18 cellular contexts compared by ENCODE assay signal in genomic region chr15:77791994-77792393, GRCh38.
DNase-seq lines count a peak whose midpoint lies in the region; ATAC-seq and TF ChIP-seq lines count a peak whose summit lies in the region.
"Had no signal": no experiment of that assay in that cellular context is flagged by ENCODE, and none has a peak within 500 bp of the region (broad histone marks: within the 10 kb centered on the region; RNA-seq: fewer than 3 reads in every experiment).

No MANE protein-coding gene starts in this region.

- no peaks in the 10 kb centered on the region for H3K9me3 ChIP-seq in IMR-90 (ENCODE audit: control insufficient read depth, insufficient read depth, low read length)
- H3K9me3 ChIP-seq: BLaER1 treated with 17β-estradiol and CSF1 and Interleukin-3, amounts not matched to agents 10 nM and 100 nM; Caco-2 had no signal

- no peak overlapping the region for H3K56ac ChIP-seq in IMR-90 (ENCODE audit: extremely low read depth, insufficient read depth, low read length)

- no peak overlapping the region for H3K9ac ChIP-seq in IMR-90 (ENCODE audit: low read depth, low read length)
- H3K9ac ChIP-seq: BLaER1 treated with 17β-estradiol and CSF1 and Interleukin-3, amounts not matched to agents 10 nM and 100 nM had no signal

- no peak overlapping the region for H3K18ac ChIP-seq in IMR-90 (ENCODE audit: low read depth, low read length)

- peak overlapping the region; percentile 32 for H2AFZ ChIP-seq in IMR-90 (replicated peaks; ENCODE audit: low read length, poor library complexity)

- no peak overlapping the region for H4K5ac ChIP-seq in IMR-90 (ENCODE audit: low read depth, low read length)

- H2BK20ac ChIP-seq in IMR-90 (ENCODE audit: low read depth, low read length): no peak overlapping the region

- DNase-seq in IMR-90 (no peak), occipital lobe (lab: John Stamatoyannopoulos, UW) (peak; percentile 14), caudate nucleus (lab: John Stamatoyannopoulos, UW) (no peak), SIG-M5 treated with dmso at 0.1 percent for 504 hours (lab: John Stamatoyannopoulos, UW; ENCODE audit: unreplicated experiment) (no peak), lower leg skin (ENCODE audit: low spot score in 2 of 2) (no peak), medulla oblongata (ENCODE audit: extremely low spot score) (no peak)
- DNase-seq: 8988T; AML-193; Caco-2; Calu3; CD4-positive, alpha-beta T cell; CD8-positive, alpha-beta T cell; DMS79 treated with DMSO at 0.1 percent for 48 hours; GF-D8 had no signal

- no TSS peak for BruUV-seq in IMR-90 (replicated peaks; lab: Mats Ljungman, UMichigan)

- no peak for ATAC-seq in IMR-90 (ENCODE audit: low read depth)
- ATAC-seq: CD8-positive, alpha-beta T cell had no signal

- H3K27ac Mint-ChIP-seq in nephron: peak overlapping the region in 2 of 3 experiments; percentile 45 to 70
- H3K27ac Mint-ChIP-seq: B cell; CD4-positive, alpha-beta T cell; CD8-positive, alpha-beta T cell had no signal

- dilution Hi-C loops in IMR-90 (cut with HindIII; ENCODE audit: low sequenced_read_pairs, unreplicated experiment): no loop called here

- no peak overlapping the region for H2AK5ac ChIP-seq in IMR-90 (ENCODE audit: low read depth, low read length)

- no peak overlapping the region for H2BK5ac ChIP-seq in IMR-90 (ENCODE audit: low read depth, low read length, poor library complexity, severe bottlenecking)

- H3K14ac ChIP-seq in IMR-90 (replicated peaks; ENCODE audit: low read depth, low read length): no peak overlapping the region

- peaks cover 27% of the 10 kb centered on the region for H3K27me3 Mint-ChIP-seq in nephron (ENCODE audit: low read depth)
- H3K27me3 Mint-ChIP-seq: CD4-positive, alpha-beta T cell had no signal

- no peak overlapping the region for H2BK120ac ChIP-seq in IMR-90 (ENCODE audit: low read depth, low read length)

- H3K4me2 ChIP-seq in IMR-90 (ENCODE audit: low read depth, low read length): no peak overlapping the region
- H3K4me2 ChIP-seq: BLaER1 treated with 17β-estradiol and CSF1 and Interleukin-3, amounts not matched to agents 10 nM and 100 nM had no signal

- no peak overlapping the region for H4K91ac ChIP-seq in IMR-90 (ENCODE audit: insufficient read depth, low read depth, low read length)

- TF ChIP-seq CTCF in IMR-90 (conservative IDR thresholded peaks at IDR 0.05; ENCODE audit: low read depth, low read length): no peak
- no peak for TF ChIP-seq CTCF in nephron (IDR thresholded peaks at IDR 0.05; ENCODE audit: unreplicated experiment in 3 of 3)
- TF ChIP-seq CTCF in lower leg skin (IDR thresholded peaks at IDR 0.05): no peak

- H3K79me1 ChIP-seq in IMR-90 (ENCODE audit: low read depth in 1 of 2, low read length in 2 of 2): no peaks in the 10 kb centered on the region

- POLR2A ChIA-PET in IMR-90 (lab: Charles Lee; ENCODE audit: unreplicated experiment): no interaction called here

- no peak overlapping the region for H2AK9ac ChIP-seq in IMR-90 (replicated peaks; ENCODE audit: low read depth, low read length, poor library complexity)

- H3K9me1 ChIP-seq in IMR-90 (ENCODE audit: insufficient read depth, low read length): no peaks in the 10 kb centered on the region

- H3K36me3 Mint-ChIP-seq in nephron (ENCODE audit: low read depth): no peaks in the 10 kb centered on the region
- H3K36me3 Mint-ChIP-seq: CD8-positive, alpha-beta T cell had no signal

- no peak for TF ChIP-seq RAD21 in IMR-90 (IDR thresholded peaks at IDR 0.05; ENCODE audit: low read length)

- H3K23ac ChIP-seq in IMR-90 (ENCODE audit: low read depth, low read length): no peak overlapping the region

- H4K8ac ChIP-seq in IMR-90 (ENCODE audit: low read depth in 2 of 2, low read length in 2 of 2): no peak overlapping the region

- in situ Hi-C loops in IMR-90 (cut with MboI; ENCODE audit: low sequenced_read_pairs): no loop called here

- CTCF ChIA-PET in IMR-90 (lab: Yijun Ruan, JAX): no interaction called here

- 8% methylated on average over 9 of the region's 9 CpGs; no CpG with 5 or more reads in 1 of the 2 experiments for WGBS in IMR-90 (ENCODE audit: extremely low coverage in 2 of 2, insufficient read length in 1 of 2), 2 experiments
- 60 to 67% methylated on average over 9 of the region's 9 CpGs for WGBS in lower leg skin, 2 donors

- no peaks in the 10 kb centered on the region for H3K36me3 ChIP-seq in IMR-90 (ENCODE audit: control insufficient read depth, insufficient read depth, low read length)
- H3K36me3 ChIP-seq: BLaER1 treated with 17β-estradiol and CSF1 and Interleukin-3, amounts not matched to agents 10 nM and 100 nM had no signal

- H3K4ac ChIP-seq in IMR-90 (ENCODE audit: low read depth, low read length): no peak overlapping the region

- H3K27me3 ChIP-seq in IMR-90 (ENCODE audit: control insufficient read depth, insufficient read depth, low read length): peaks cover 40% of the 10 kb centered on the region; the same call in 1 of the 2 replicates
- H3K27me3 ChIP-seq: BLaER1 treated with 17β-estradiol and CSF1 and Interleukin-3, amounts not matched to agents 10 nM and 100 nM had no signal

- intact Hi-C loops in IMR-90 (cut with micrococcal nuclease) (no loop called here), lower leg skin (cut with DNase I; ENCODE audit: low total_unique reads) (no loop called here)

- peaks cover 12% of the 10 kb centered on the region for H3K4me1 Mint-ChIP-seq in nephron
- H3K4me1 Mint-ChIP-seq: B cell had no signal

- no peaks in the 10 kb centered on the region for H3K4me1 ChIP-seq in IMR-90 (ENCODE audit: control insufficient read depth, insufficient read depth, low read length)
- H3K4me1 ChIP-seq: Caco-2 had no signal

- H3K9me3 Mint-ChIP-seq in nephron: no peaks in the 10 kb centered on the region
- H3K9me3 Mint-ChIP-seq: CD4-positive, alpha-beta T cell; CD8-positive, alpha-beta T cell had no signal

- H3K27ac ChIP-seq in IMR-90 (ENCODE audit: insufficient read depth, low read length): no peak overlapping the region
- H3K27ac ChIP-seq in caudate nucleus (ENCODE audit: low read depth, low read length): no peak overlapping the region
- H3K27ac ChIP-seq: BLaER1 treated with 17β-estradiol and CSF1 and Interleukin-3, amounts not matched to agents 10 nM and 100 nM; C4-2B had no signal

- H2BK15ac ChIP-seq in IMR-90 (ENCODE audit: low read depth, low read length): no peak overlapping the region

- no peak overlapping the region for H3K4me3 Mint-ChIP-seq in nephron
- H3K4me3 Mint-ChIP-seq: B cell; CD4-positive, alpha-beta T cell; CD8-positive, alpha-beta T cell had no signal

- no peak for TF ChIP-seq POLR2A in IMR-90 (IDR thresholded peaks at IDR 0.05; ENCODE audit: low read depth, low read length)
- TF ChIP-seq POLR2A in lower leg skin (IDR thresholded peaks at IDR 0.05): no peak

- H3K4me3 ChIP-seq in IMR-90 (ENCODE audit: insufficient read depth, low read depth, low read length) (no peak overlapping the region), lower leg skin (ENCODE audit: low read depth, poor library complexity, severe bottlenecking) (no peak overlapping the region)
- H3K4me3 ChIP-seq: BLaER1 treated with 17β-estradiol and CSF1 and Interleukin-3, amounts not matched to agents 10 nM and 100 nM had no signal

- H4K20me1 ChIP-seq in IMR-90 (ENCODE audit: insufficient read depth, low read length): no peaks in the 10 kb centered on the region

TF ChIP-seq in IMR-90, 13 proteins besides CTCF, POLR2A, EP300 and RAD21:
- no peak for TF ChIP-seq SMC3 (IDR thresholded peaks at IDR 0.05; ENCODE audit: low read depth, low read length)
